Comparison of ENCODE assay signal across 1 cellular context in genomic region chr5:88172847-88173758, GRCh38.
TF ChIP-seq lines count a peak whose summit lies in the region.

No MANE protein-coding gene starts in this region.

TF ChIP-seq in GM12878, 131 proteins besides CTCF, POLR2A, EP300 and RAD21 (continued from another document):
- TF ChIP-seq BCLAF1 (IDR thresholded peaks at IDR 0.05), result no peak
